In genomic region chr20:35257175-35257909, GRCh38 we compare ENCODE assay signal across 25 cellular contexts. TPM values are rescaled to one million over a fixed set of nuclear protein-coding genes. Genes with fewer than 3 reads are reported as not detected.
A peak's percentile ranks its signal among the peaks of the same experiment; 100 is the strongest.
DNase-seq lines count a peak whose midpoint lies in the region; ATAC-seq, FAIRE-seq and TF ChIP-seq lines count a peak whose summit lies in the region.
"Had no signal": no experiment of that assay in that cellular context is flagged by ENCODE, and none has a peak within 500 bp of the region (broad histone marks: within the 10 kb centered on the region; RNA-seq: fewer than 3 reads in every experiment).

No MANE protein-coding gene starts in this region.

- H3K9me3 Mint-ChIP-seq in progenitor cell of endocrine pancreas (ENCODE audit: low read depth) = peaks cover 4% of the 10 kb centered on the region
- H3K9me3 Mint-ChIP-seq: activated naive CD8-positive, alpha-beta T cell treated with anti-CD3 and anti-CD28 coated beads, Interleukin-2, amount 50 U/mL, for 24 hours; activated T-cell treated with anti-CD3 and anti-CD28 coated beads, Interleukin-2, amount 50 U/mL, for 72 hours; CD8-positive, alpha-beta memory T cell; central memory CD8-positive, alpha-beta T cell; WTC11 had no signal

- WGBS in body of pancreas, 2 donors = 12 to 20% methylated on average over 8 of the region's 8 CpGs

- H3K9me3 ChIP-seq in HEK293 (ENCODE audit: control insufficient read depth, insufficient read depth, low read depth, low read length) (no peaks in the 10 kb centered on the region), kidney (ENCODE audit: control insufficient read depth in 1 of 2, low read length in 2 of 2) (no peaks in the 10 kb centered on the region), upper lobe of right lung (no peaks in the 10 kb centered on the region), body of pancreas (no peaks in the 10 kb centered on the region)
- H3K9me3 ChIP-seq: sigmoid colon, uterus had no signal

- no peaks in the 10 kb centered on the region for H3K27me3 Mint-ChIP-seq in progenitor cell of endocrine pancreas
- H3K27me3 Mint-ChIP-seq: activated naive CD8-positive, alpha-beta T cell treated with anti-CD3 and anti-CD28 coated beads, Interleukin-2, amount 50 U/mL, for 24 hours; central memory CD8-positive, alpha-beta T cell had no signal

- TF ChIP-seq CTCF in 22Rv1 (IDR thresholded peaks at IDR 0.05) (no peak), HEK293 (tag by site-specific recombination; IDR thresholded peaks at IDR 0.05) (no peak), VCaP (conservative IDR thresholded peaks at IDR 0.05) (no peak), kidney (IDR thresholded peaks at IDR 0.05; ENCODE audit: borderline replicate concordance, extremely low read depth, insufficient read depth) (no peak), upper lobe of right lung (IDR thresholded peaks at IDR 0.05) (no peak), progenitor cell of endocrine pancreas (IDR thresholded peaks at IDR 0.05; ENCODE audit: unreplicated experiment) (no peak), body of pancreas (IDR thresholded peaks at IDR 0.05) (no peak)

- no peak for ATAC-seq in upper lobe of right lung
- ATAC-seq in body of pancreas = no peak
- ATAC-seq: activated CD8-positive, alpha-beta T cell treated with anti-CD3 and anti-CD28 coated beads, Interleukin-2, amount 10 ng/mL, durations not matched to agents 7 days and 5 days; activated naive CD8-positive, alpha-beta T cell treated with anti-CD3 and anti-CD28 coated beads, Interleukin-2, amount 50 U/mL, for 24 hours; activated T-cell treated with anti-CD3 and anti-CD28 coated beads, Interleukin-2, amount 50 U/mL, for 72 hours; WTC11 had no signal

- H3K36me3 ChIP-seq in HEK293 (ENCODE audit: control insufficient read depth in 2 of 2, insufficient read depth in 1 of 2, low read length in 2 of 2) = no peaks in the 10 kb centered on the region
- H3K36me3 ChIP-seq in kidney (ENCODE audit: control insufficient read depth in 1 of 2, insufficient read depth in 2 of 2, low read length in 2 of 2) = no peaks in the 10 kb centered on the region
- H3K36me3 ChIP-seq in H7 (replicated peaks; ENCODE audit: control insufficient read depth, insufficient read depth, low read length) = peaks cover 3% of the 10 kb centered on the region
- H3K36me3 ChIP-seq in upper lobe of right lung = no peaks in the 10 kb centered on the region
- H3K36me3 ChIP-seq in body of pancreas (replicated peaks in 1 of 2; ENCODE audit: insufficient read depth in 1 of 2, low read depth in 2 of 2) = no peaks in the 10 kb centered on the region
- H3K36me3 ChIP-seq: uterus had no signal

- H3K27ac ChIP-seq in 22Rv1 (peak overlapping the region; percentile 50), HEK293 (ENCODE audit: extremely low read depth, low read depth, low read length) (no peak overlapping the region), VCaP (peak overlapping the region; percentile 62), kidney (ENCODE audit: low read depth in 2 of 2, low read length in 2 of 2) (peak overlapping the region; percentile 7 to 55), upper lobe of right lung (no peak overlapping the region), body of pancreas (peak overlapping the region in 1 of 4 donors; percentile 9)
- H3K27ac ChIP-seq: hepatocyte, sigmoid colon had no signal

- peak overlapping the region in 1 of 2 donors; percentile 36 for H3K9ac ChIP-seq in kidney (ENCODE audit: low read length in 2 of 2)

- POLR2A ChIA-PET in HEK293 (lab: Yijun Ruan, JAX) = interaction anchor here (0.5 kb wide), 1 partner anchor 26 kb away, joined by 4 read pairs; no protein-coding TSS in a partner anchor

- no peak overlapping the region for H3K4me3 ChIP-seq in HEK293 (ENCODE audit: low read depth, low read length)
- no peak overlapping the region for H3K4me3 ChIP-seq in kidney (ENCODE audit: low read length in 2 of 2)
- no peak overlapping the region for H3K4me3 ChIP-seq in H7 (ENCODE audit: insufficient read depth, low read depth, low read length)
- H3K4me3 ChIP-seq in upper lobe of right lung = no peak overlapping the region
- H3K4me3 ChIP-seq in body of pancreas = no peak overlapping the region
- H3K4me3 ChIP-seq: hepatocyte, sigmoid colon, uterus had no signal

- CTCF ChIA-PET in HEK293 (lab: Yijun Ruan, JAX) = interaction anchor here (1.6 kb wide), 1 partner anchor 112 kb away, joined by 4 read pairs; no protein-coding TSS in a partner anchor

- no peak for TF ChIP-seq POLR2A in body of pancreas (IDR thresholded peaks at IDR 0.05)

- intact Hi-C loops in kidney (cut with DNase I) (no loop called here), upper lobe of right lung (cut with DNase I) (no loop called here), body of pancreas (cut with DNase I) (no loop called here)

- H3K27me3 ChIP-seq in H7 (ENCODE audit: control insufficient read depth, insufficient read depth, low read length) = no peaks in the 10 kb centered on the region
- H3K27me3 ChIP-seq in upper lobe of right lung = no peaks in the 10 kb centered on the region
- H3K27me3 ChIP-seq in body of pancreas = no peaks in the 10 kb centered on the region
- H3K27me3 ChIP-seq: hepatocyte, sigmoid colon, uterus had no signal

- FAIRE-seq in kidney (lab: Jason Lieb, UNC) = no peak
- FAIRE-seq: RCC 7860 had no signal

- peaks cover 3% of the 10 kb centered on the region for H3K36me3 Mint-ChIP-seq in progenitor cell of endocrine pancreas (ENCODE audit: insufficient read depth)
- H3K36me3 Mint-ChIP-seq: WTC11 had no signal

- H3K4me1 Mint-ChIP-seq in progenitor cell of endocrine pancreas (ENCODE audit: low read depth) = no peaks in the 10 kb centered on the region

- H3K27ac Mint-ChIP-seq in progenitor cell of endocrine pancreas = no peak overlapping the region
- H3K27ac Mint-ChIP-seq: activated CD8-positive, alpha-beta T cell treated with anti-CD3 and anti-CD28 coated beads, Interleukin-2, amount 10 ng/mL, durations not matched to agents 7 days and 5 days; activated naive CD8-positive, alpha-beta T cell treated with anti-CD3 and anti-CD28 coated beads, Interleukin-2, amount 50 U/mL, for 24 hours; activated T-cell treated with anti-CD3 and anti-CD28 coated beads, Interleukin-2, amount 50 U/mL, for 72 hours; WTC11 had no signal

- no peak for DNase-seq in kidney
- DNase-seq in H7 = no peak
- no peak for DNase-seq in upper lobe of right lung
- DNase-seq in progenitor cell of endocrine pancreas (ENCODE audit: low spot score, unreplicated experiment) = no peak
- DNase-seq in body of pancreas = no peak
- DNase-seq: activated CD8-positive, alpha-beta T cell treated with anti-CD3 and anti-CD28 coated beads, Interleukin-2, amount 10 ng/mL, durations not matched to agents 7 days and 5 days; activated naive CD8-positive, alpha-beta T cell treated with anti-CD3 and anti-CD28 coated beads, Interleukin-2, amount 50 U/mL, for 24 hours; activated T-cell treated with anti-CD3 and anti-CD28 coated beads, Interleukin-2, amount 50 U/mL, for 72 hours; CD8-positive, alpha-beta memory T cell; effector memory CD4-positive, alpha-beta T cell; NCI-H1105 treated with DMSO at 0.1 percent for 48 hours; NCI-H2171; sigmoid colon; stimulated activated CD4-positive, alpha-beta T cell treated with anti-CD3 and anti-CD28 coated beads, Interleukin-2, amount 100 ng/mL, for 48 hours; uterus had no signal

- H3K4me1 ChIP-seq in HEK293 (ENCODE audit: control insufficient read depth, insufficient read depth, low read length) = no peaks in the 10 kb centered on the region
- peaks cover 11 to 18% of the 10 kb centered on the region in 2 donors for H3K4me1 ChIP-seq in kidney (ENCODE audit: control insufficient read depth in 1 of 2, insufficient read depth in 1 of 2, low read depth in 1 of 2, low read length in 2 of 2)
- no peaks in the 10 kb centered on the region for H3K4me1 ChIP-seq in upper lobe of right lung
- peaks cover 20% of the 10 kb centered on the region for H3K4me1 ChIP-seq in body of pancreas

- H3K4me3 Mint-ChIP-seq in progenitor cell of endocrine pancreas (ENCODE audit: low read depth) = no peak overlapping the region
- H3K4me3 Mint-ChIP-seq: activated CD8-positive, alpha-beta T cell treated with anti-CD3 and anti-CD28 coated beads, Interleukin-2, amount 10 ng/mL, durations not matched to agents 7 days and 5 days; activated naive CD8-positive, alpha-beta T cell treated with anti-CD3 and anti-CD28 coated beads, Interleukin-2, amount 50 U/mL, for 24 hours; activated T-cell treated with anti-CD3 and anti-CD28 coated beads, Interleukin-2, amount 50 U/mL, for 72 hours; central memory CD8-positive, alpha-beta T cell; WTC11 had no signal

TF ChIP-seq in HEK293, 187 proteins besides CTCF, POLR2A, EP300 and RAD21 (continues in another document):
- TF ChIP-seq ZFHX2 (tag by site-specific recombination; conservative IDR thresholded peaks at IDR 0.05) (peak; percentile 35; the same call in 1 of the 2 replicates), ZNF558 (tag by site-specific recombination; IDR thresholded peaks at IDR 0.05) (no peak), WT1 (tag by site-specific recombination; IDR thresholded peaks at IDR 0.05) (no peak), ZBTB20 (tag by site-specific recombination; IDR thresholded peaks at IDR 0.05) (no peak), ZNF677 (tag by site-specific recombination; IDR thresholded peaks at IDR 0.05) (no peak), ZNF843 (tag by site-specific recombination; IDR thresholded peaks at IDR 0.05) (no peak), ZNF132 (tag by site-specific recombination; IDR thresholded peaks at IDR 0.05; ENCODE audit: borderline replicate concordance) (no peak), ZNF660 (tag by site-specific recombination; IDR thresholded peaks at IDR 0.05) (no peak), ZNF76 (tag by site-specific recombination; IDR thresholded peaks at IDR 0.05; ENCODE audit: borderline replicate concordance, low read depth) (no peak)

RNA-seq across cellular contexts. Expression of gene MMP24OS, which starts 20.6 kb away (rescaled TPM):
- total RNA-seq in kidney (127 TPM), upper lobe of right lung (85.2 TPM), progenitor cell of endocrine pancreas (55.6 and 59.1 TPM in 2 replicates), body of pancreas (10 to 100 TPM; 20.4 to 27.5 TPM)
- polyA plus RNA-seq in kidney (ENCODE audit: insufficient read depth, low read depth, low replicate concordance) = 248 TPM
- 7.4 and 16.7 TPM in 2 replicates for total RNA-seq in H7 (2014; rRNA removed; shearing (Covaris generic))

RNA-seq across cellular contexts. Expression of gene EIF6, which starts 27.2 kb away (rescaled TPM):
- total RNA-seq in kidney = 114 TPM
- polyA plus RNA-seq in kidney (ENCODE audit: insufficient read depth, low read depth, low replicate concordance) = 254 TPM
- total RNA-seq in H7 (2014; rRNA removed; shearing (Covaris generic)) = 212 and 246 TPM in 2 replicates
- total RNA-seq in upper lobe of right lung = 78.8 TPM
- 108 and 109 TPM in 2 replicates for total RNA-seq in progenitor cell of endocrine pancreas
- total RNA-seq in body of pancreas = 10 to 100 TPM; 23.3 to 35.6 TPM

RNA-seq across cellular contexts. Expression of gene MMP24, which starts 30.9 kb away (rescaled TPM):
- total RNA-seq in kidney (12.4 TPM), upper lobe of right lung (13.0 TPM), progenitor cell of endocrine pancreas (3.4 TPM in 2 replicates), body of pancreas (1 to 10 TPM; 3.0 to 9.3 TPM)
- polyA plus RNA-seq in kidney (ENCODE audit: insufficient read depth, low read depth, low replicate concordance) = 10.7 TPM
- total RNA-seq in H7 (2014; rRNA removed; shearing (Covaris generic)) = 14.8 and 21.1 TPM in 2 replicates
- total RNA-seq: activated CD8-positive, alpha-beta T cell treated with anti-CD3 and anti-CD28 coated beads, Interleukin-2, amount 10 ng/mL, durations not matched to agents 7 days and 5 days; activated T-cell treated with anti-CD3 and anti-CD28 coated beads, Interleukin-2, amount 50 U/mL, for 72 hours had no signal

RNA-seq across cellular contexts. Expression of gene FAM83C, which starts 34.9 kb away (rescaled TPM):
- total RNA-seq in kidney (not detected), upper lobe of right lung (not detected), progenitor cell of endocrine pancreas (not detected in 2 replicates), body of pancreas (not detected)
- not detected for polyA plus RNA-seq in kidney (ENCODE audit: insufficient read depth, low read depth, low replicate concordance)
- total RNA-seq in H7 (2014; rRNA removed; shearing (Covaris generic)) = not detected in 2 replicates
- total RNA-seq: activated CD8-positive, alpha-beta T cell treated with anti-CD3 and anti-CD28 coated beads, Interleukin-2, amount 10 ng/mL, durations not matched to agents 7 days and 5 days; activated T-cell treated with anti-CD3 and anti-CD28 coated beads, Interleukin-2, amount 50 U/mL, for 72 hours; CD8-positive, alpha-beta memory T cell; fibroblast of lung; hepatocyte; mucosa of gallbladder; sigmoid colon; uterus; WTC11 had no signal
- polyA plus RNA-seq: AG04450; CD8-positive, alpha-beta memory T cell; hepatocyte had no signal

Comparison
In these comparisons a context has a peak if more than half of its experiments do, and no peak if none do; other contexts are left out.
1. H3K27ac ChIP-seq: peak in 22Rv1 (single experiment), VCaP (single experiment) and kidney (2 of 2); none in HEK293 (single experiment) and upper lobe of right lung (single experiment).